ENCODE assay signal across 8 cellular contexts in genomic region chr14:52729585-52729924, GRCh38. TPM values are rescaled to one million over a fixed set of nuclear protein-coding genes. Genes with fewer than 3 reads are reported as not detected.
DNase-seq lines count a peak whose midpoint lies in the region; ATAC-seq, FAIRE-seq and TF ChIP-seq lines count a peak whose summit lies in the region.

No MANE protein-coding gene starts in this region.

- BruUV-seq in Caco-2 (replicated peaks; lab: Mats Ljungman, UMichigan) (no TSS peak), endothelial cell of umbilical vein (replicated peaks; lab: Mats Ljungman, UMichigan) (no TSS peak)

- no peak for DNase-seq in Caco-2
- no peak for DNase-seq in Peyer's patch
- DNase-seq in endothelial cell of umbilical vein (ENCODE audit: low read depth, low spot score) = no peak
- DNase-seq in trophoblast cell = no peak
- DNase-seq in NCI-H2029 (lab: John Stamatoyannopoulos, UW) = no peak
- no peak for DNase-seq in AML-193 (lab: John Stamatoyannopoulos, UW)
- no peak for DNase-seq in anterior cingulate cortex (lab: John Stamatoyannopoulos, UW)

- no peaks in the 10 kb centered on the region for H3K27me3 ChIP-seq in Caco-2 (replicated peaks; ENCODE audit: control insufficient read depth, insufficient read depth, low read length)
- H3K27me3 ChIP-seq in Peyer's patch = peaks cover 0 to 3% of the 10 kb centered on the region in 2 donors
- no peaks in the 10 kb centered on the region for H3K27me3 ChIP-seq in endothelial cell of umbilical vein (ENCODE audit: control insufficient read depth in 2 of 2, insufficient read depth in 2 of 2, low read length in 2 of 2)
- H3K27me3 ChIP-seq in trophoblast cell (ENCODE audit: insufficient read depth, low read length) = no peaks in the 10 kb centered on the region

- POLR2A ChIA-PET in Caco-2 (lab: Charles Lee) (interaction anchor here (0.9 to 1.4 kb wide), 2 partner anchors 22 to 177 kb away, joined by 5 to 6 read pairs; partner anchors contain the start of genes GPR137C, PSMC6 and TXNDC16), endothelial cell of umbilical vein (lab: Charles Lee) (interaction anchor here (0.5 to 1.2 kb wide), 3 partner anchors 15 to 62 kb away, joined by 3 to 8 read pairs (median 5); partner anchors contain the start of gene GNPNAT1)

- H4K12ac ChIP-seq in trophoblast cell (ENCODE audit: low read depth, low read length) = no peak overlapping the region

- peak overlapping the region; percentile 94 for H3K4me3 Mint-ChIP-seq in Caco-2 (ENCODE audit: unreplicated experiment)

- no peak overlapping the region for H2BK12ac ChIP-seq in trophoblast cell (ENCODE audit: low read length)

- H3K9me1 ChIP-seq in endothelial cell of umbilical vein (replicated peaks; ENCODE audit: control insufficient read depth, extremely low read depth, insufficient read depth, low read length) = no peaks in the 10 kb centered on the region

- H2AFZ ChIP-seq in endothelial cell of umbilical vein (ENCODE audit: low read depth, low read length) = no peak overlapping the region
- no peak overlapping the region for H2AFZ ChIP-seq in trophoblast cell (ENCODE audit: insufficient read depth, low read length, poor library complexity)

- no peak overlapping the region for H2BK120ac ChIP-seq in trophoblast cell (ENCODE audit: insufficient read depth, low read length, poor library complexity)

- H3K4me1 ChIP-seq in Caco-2 (no peaks in the 10 kb centered on the region), Peyer's patch (peaks cover 0 to 4% (median 0%) of the 10 kb centered on the region in 4 donors), endothelial cell of umbilical vein (ENCODE audit: control insufficient read depth, extremely low read depth, insufficient read depth, low read length) (peaks cover 3% of the 10 kb centered on the region), trophoblast cell (ENCODE audit: control insufficient read depth in 1 of 2, insufficient read depth in 2 of 2, low read length in 2 of 2) (peaks cover 4% of the 10 kb centered on the region in 2 experiments)

- H3K36me3 ChIP-seq in Caco-2 (ENCODE audit: control insufficient read depth, insufficient read depth, low read length) = peaks cover 3% of the 10 kb centered on the region; the same call in 1 of the 2 replicates
- H3K36me3 ChIP-seq in Peyer's patch = peaks cover 0 to 41% (median 0%) of the 10 kb centered on the region in 3 donors
- peaks cover 0 to 11% of the 10 kb centered on the region in 2 experiments for H3K36me3 ChIP-seq in endothelial cell of umbilical vein (ENCODE audit: control insufficient read depth in 2 of 2, extremely low read depth in 1 of 2, insufficient read depth in 2 of 2, low read length in 2 of 2)
- peaks cover 11 to 14% of the 10 kb centered on the region in 2 experiments for H3K36me3 ChIP-seq in trophoblast cell (ENCODE audit: control insufficient read depth in 1 of 2, insufficient read depth in 2 of 2, low read length in 2 of 2)

- H3K79me2 ChIP-seq in endothelial cell of umbilical vein (ENCODE audit: control insufficient read depth, insufficient read depth, low read length) (peaks cover 16% of the 10 kb centered on the region), trophoblast cell (ENCODE audit: control insufficient read depth, insufficient read depth, low read length, poor library complexity) (peaks cover 10% of the 10 kb centered on the region)

- H3K27me3 Mint-ChIP-seq in Caco-2 (ENCODE audit: insufficient read depth, unreplicated experiment) = no peaks in the 10 kb centered on the region

- intact Hi-C loops in Caco-2 (cut with micrococcal nuclease; ENCODE audit: unreplicated experiment) = no loop called here
- intact Hi-C loops in endothelial cell of umbilical vein (cut with micrococcal nuclease) = loop anchor here (1.0 kb wide), 1 partner anchor 62 kb away; the partner anchor contains the start of gene GNPNAT1

- no peaks in the 10 kb centered on the region for H3K9me3 ChIP-seq in Caco-2
- no peaks in the 10 kb centered on the region for H3K9me3 ChIP-seq in Peyer's patch
- H3K9me3 ChIP-seq in endothelial cell of umbilical vein (replicated peaks; ENCODE audit: control insufficient read depth, insufficient read depth, low read length) = no peaks in the 10 kb centered on the region
- no peaks in the 10 kb centered on the region for H3K9me3 ChIP-seq in trophoblast cell (ENCODE audit: insufficient read depth, low read depth, low read length)

- H3K4me2 ChIP-seq in endothelial cell of umbilical vein (ENCODE audit: insufficient read depth, low read length) = peak overlapping the region; percentile 72
- peak overlapping the region; percentile 44 for H3K4me2 ChIP-seq in trophoblast cell (ENCODE audit: low read length)

- no peak overlapping the region for H3K23ac ChIP-seq in trophoblast cell (ENCODE audit: low read length)

- H3K36me3 Mint-ChIP-seq in Caco-2 (ENCODE audit: insufficient read depth, unreplicated experiment) = peaks cover 54% of the 10 kb centered on the region

- H4K20me1 ChIP-seq in endothelial cell of umbilical vein (replicated peaks; ENCODE audit: control insufficient read depth, extremely low read depth, insufficient read depth, low read length) = no peaks in the 10 kb centered on the region

- H3K18ac ChIP-seq in trophoblast cell (ENCODE audit: low read length) = no peak overlapping the region

- peaks cover 7% of the 10 kb centered on the region for H3K79me1 ChIP-seq in trophoblast cell (ENCODE audit: low read length)

- TF ChIP-seq POLR2A in Peyer's patch (IDR thresholded peaks at IDR 0.05) (no peak), endothelial cell of umbilical vein (IDR thresholded peaks at IDR 0.05; ENCODE audit: low read depth, low read length) (no peak), GM18505 (IDR thresholded peaks at IDR 0.05; ENCODE audit: borderline replicate concordance, extremely low read depth, insufficient read depth, insufficient read length) (no peak)

- H3K14ac ChIP-seq in trophoblast cell (ENCODE audit: low read length) = no peak overlapping the region

- no peak overlapping the region for H3K4ac ChIP-seq in trophoblast cell (ENCODE audit: low read depth, low read length)

- no peak for ATAC-seq in GM18505 (IDR thresholded peaks at IDR 0.05; ENCODE audit: unreplicated experiment)

- H3K4me3 ChIP-seq in Caco-2 (ENCODE audit: low read depth, low read length) (peak overlapping the region; percentile 9; the same call in 1 of the 2 replicates), Peyer's patch (peak overlapping the region; percentile 82 to 89 (median 87)), endothelial cell of umbilical vein (replicated peaks in 1 of 3; ENCODE audit: insufficient read depth in 1 of 3, low read depth in 1 of 3, low read length in 3 of 3) (peak overlapping the region in 2 of 3 experiments; percentile 9 to 18), trophoblast cell (ENCODE audit: low read depth, low read length) (no peak overlapping the region)

- WGBS in trophoblast cell (ENCODE audit: extremely low coverage, insufficient coverage, insufficient read length) = no CpG with 5 or more reads among the region's 8 CpGs

- TF ChIP-seq CTCF in Caco-2 (IDR thresholded peaks at IDR 0.05; ENCODE audit: insufficient read depth in 1 of 2, low read depth in 1 of 2, low read length in 1 of 2, severe bottlenecking in 1 of 2, unreplicated experiment in 1 of 2) = no peak
- no peak for TF ChIP-seq CTCF in Peyer's patch (IDR thresholded peaks at IDR 0.05)
- no peak for TF ChIP-seq CTCF in endothelial cell of umbilical vein (IDR thresholded peaks at IDR 0.05; ENCODE audit: extremely low read depth in 1 of 2, insufficient read depth in 1 of 2, low read depth in 1 of 2, low read length in 2 of 2)

- H4K91ac ChIP-seq in trophoblast cell (ENCODE audit: low read depth, low read length) = no peak overlapping the region

- no peaks in the 10 kb centered on the region for H3K9me3 Mint-ChIP-seq in Caco-2 (ENCODE audit: unreplicated experiment)

- H3K27ac Mint-ChIP-seq in Caco-2 (ENCODE audit: unreplicated experiment) = peak overlapping the region; percentile 96

- peaks cover 6% of the 10 kb centered on the region for H3K4me1 Mint-ChIP-seq in Caco-2 (ENCODE audit: low read depth, unreplicated experiment)

- H2BK5ac ChIP-seq in trophoblast cell (ENCODE audit: low read depth, low read length, poor library complexity) = no peak overlapping the region

- no peak overlapping the region for H4K8ac ChIP-seq in trophoblast cell (ENCODE audit: low read depth, low read length)

- dilution Hi-C loops in endothelial cell of umbilical vein (cut with MboI; ENCODE audit: extremely low pct_ligation_motif_present, low sequenced_read_pairs) = no loop called here

- H3K27ac ChIP-seq in Peyer's patch (peak overlapping the region; percentile 45 to 88 (median 72)), endothelial cell of umbilical vein (ENCODE audit: insufficient read depth, low read depth, low read length) (no peak overlapping the region), trophoblast cell (ENCODE audit: low read depth, low read length) (no peak overlapping the region)

- H3K9ac ChIP-seq in endothelial cell of umbilical vein (replicated peaks; ENCODE audit: extremely low read depth, insufficient read depth, low read length) = peak overlapping the region; percentile 45
- no peak overlapping the region for H3K9ac ChIP-seq in trophoblast cell (ENCODE audit: low read length)

- no peak for FAIRE-seq in endothelial cell of umbilical vein (lab: Jason Lieb, UNC)

- CTCF ChIA-PET in Caco-2 (lab: Charles Lee) (interaction anchor here (0.9 kb wide), 1 partner anchor 34 kb away, joined by 4 read pairs; the partner anchor contains the start of gene ERO1A), endothelial cell of umbilical vein (lab: Charles Lee) (interaction anchor here (0.7 to 1.0 kb wide), 4 partner anchors 22 to 231 kb away, joined by 3 to 5 read pairs (median 3); partner anchors contain the start of genes FERMT2, GNPNAT1 and PSMC6)

- H2AK5ac ChIP-seq in trophoblast cell (ENCODE audit: low read length) = no peak overlapping the region

RNA-seq across cellular contexts. Expression of gene STYX, which starts 0.4 kb away (rescaled TPM):
- 23.1 and 24.4 TPM in 2 replicates for total RNA-seq in Caco-2 (2022)
- total RNA-seq in Peyer's patch = 10 to 100 TPM in 2 of 4 donors, 1 to 10 TPM in 2; 8.8 to 10.7 (median 9.9) TPM
- 21.0 and 21.3 TPM in 2 replicates for total RNA-seq in endothelial cell of umbilical vein
- 5.3 and 6.2 TPM in 2 replicates for polyA plus RNA-seq in endothelial cell of umbilical vein
- 6.3 and 6.4 TPM in 2 replicates for polyA plus RNA-seq in endothelial cell of umbilical vein (2011; cell fraction: cytosol; rRNA removed)
- 4.8 and 5.8 TPM in 2 replicates for polyA plus RNA-seq in endothelial cell of umbilical vein (2011; cell fraction: nucleus; rRNA removed)
- polyA plus RNA-seq in endothelial cell of umbilical vein (2012) = 7.6 and 10.4 TPM in 2 replicates
- 8.6 and 9.2 TPM in 2 replicates for polyA minus RNA-seq in endothelial cell of umbilical vein
- 6.2 TPM for polyA minus RNA-seq in endothelial cell of umbilical vein (2011; cell fraction: cytosol; rRNA and poly(A)+ RNA removed)
- 5.6 and 7.6 TPM in 2 replicates for polyA minus RNA-seq in endothelial cell of umbilical vein (2011; cell fraction: nucleus; rRNA and poly(A)+ RNA removed)
- polyA plus RNA-seq in trophoblast cell (2013) = 11.7 and 12.4 TPM in 2 replicates

RNA-seq across cellular contexts. Expression of gene PSMC6, which starts 22.6 kb away (rescaled TPM):
- total RNA-seq in Caco-2 (2022) = 129 and 130 TPM in 2 replicates
- total RNA-seq in Peyer's patch = 100 to 1,000 TPM in 1 of 4 donors, 10 to 100 TPM in 3; 55.8 to 104 (median 69.5) TPM
- 92.1 and 103 TPM in 2 replicates for total RNA-seq in endothelial cell of umbilical vein
- 25.9 and 44.0 TPM in 2 replicates for polyA plus RNA-seq in endothelial cell of umbilical vein
- 50.7 and 56.9 TPM in 2 replicates for polyA plus RNA-seq in endothelial cell of umbilical vein (2011; cell fraction: cytosol; rRNA removed)
- 103 and 160 TPM in 2 replicates for polyA plus RNA-seq in endothelial cell of umbilical vein (2011; cell fraction: nucleus; rRNA removed)
- 64.9 and 104 TPM in 2 replicates for polyA plus RNA-seq in endothelial cell of umbilical vein (2012)
- 58.7 and 75.2 TPM in 2 replicates for polyA minus RNA-seq in endothelial cell of umbilical vein
- 47.8 TPM for polyA minus RNA-seq in endothelial cell of umbilical vein (2011; cell fraction: cytosol; rRNA and poly(A)+ RNA removed)
- polyA minus RNA-seq in endothelial cell of umbilical vein (2011; cell fraction: nucleus; rRNA and poly(A)+ RNA removed) = 97.6 and 149 TPM in 2 replicates
- polyA plus RNA-seq in trophoblast cell (2013) = 85.0 and 90.7 TPM in 2 replicates

RNA-seq across cellular contexts. Expression of gene ERO1A, which starts 34.2 kb away (rescaled TPM):
- total RNA-seq in Caco-2 (2022) (73.6 and 83.4 TPM in 2 replicates), Peyer's patch (10 to 100 TPM; 30.5 to 54.3 (median 35.1) TPM), endothelial cell of umbilical vein (71.4 and 76.8 TPM in 2 replicates)
- 17.0 and 20.7 TPM in 2 replicates for polyA plus RNA-seq in endothelial cell of umbilical vein
- 23.5 and 24.0 TPM in 2 replicates for polyA plus RNA-seq in endothelial cell of umbilical vein (2011; cell fraction: cytosol; rRNA removed)
- 19.1 and 23.8 TPM in 2 replicates for polyA plus RNA-seq in endothelial cell of umbilical vein (2011; cell fraction: nucleus; rRNA removed)
- polyA plus RNA-seq in endothelial cell of umbilical vein (2012) = 25.9 and 36.8 TPM in 2 replicates
- polyA minus RNA-seq in endothelial cell of umbilical vein = 16.6 and 25.3 TPM in 2 replicates
- 24.3 TPM for polyA minus RNA-seq in endothelial cell of umbilical vein (2011; cell fraction: cytosol; rRNA and poly(A)+ RNA removed)
- 19.1 and 28.9 TPM in 2 replicates for polyA minus RNA-seq in endothelial cell of umbilical vein (2011; cell fraction: nucleus; rRNA and poly(A)+ RNA removed)
- polyA plus RNA-seq in trophoblast cell (2013) = 36.2 and 36.9 TPM in 2 replicates

Comparison
In these comparisons a context has a peak if more than half of its experiments do, and no peak if none do; other contexts are left out.
1. H3K27ac ChIP-seq: peak in Peyer's patch (4 of 4); none in endothelial cell of umbilical vein (single experiment) and trophoblast cell (single experiment).